Comparison of ENCODE assay signal across 1 cellular context in genomic region chr4:2331043-2331420, GRCh38.
TF ChIP-seq lines count a peak whose summit lies in the region.

No MANE protein-coding gene starts in this region.

TF ChIP-seq in IMR-90, 13 proteins besides CTCF, POLR2A, EP300 and RAD21:
- no peak for TF ChIP-seq CHD1 (IDR thresholded peaks at IDR 0.05; ENCODE audit: low read depth, low read length)
- TF ChIP-seq MAZ (IDR thresholded peaks at IDR 0.05; ENCODE audit: borderline replicate concordance, low read depth, low read length), result no peak
- no peak for TF ChIP-seq SMC3 (IDR thresholded peaks at IDR 0.05; ENCODE audit: low read depth, low read length)
- TF ChIP-seq NFE2L2 (IDR thresholded peaks at IDR 0.05; ENCODE audit: low read depth, low read length), result no peak
- no peak for TF ChIP-seq FOS (IDR thresholded peaks at IDR 0.05; ENCODE audit: low read depth, low read length)
- no peak for TF ChIP-seq ELK1 (IDR thresholded peaks at IDR 0.05; ENCODE audit: borderline replicate concordance, low read depth, low read length)
- TF ChIP-seq MXI1 (IDR thresholded peaks at IDR 0.05; ENCODE audit: borderline replicate concordance, low read depth, low read length), result no peak
- no peak for TF ChIP-seq BHLHE40 (IDR thresholded peaks at IDR 0.05; ENCODE audit: low read depth, low read length)
- no peak for TF ChIP-seq USF2 (IDR thresholded peaks at IDR 0.05; ENCODE audit: low read depth, low read length)
